Comparison of ENCODE assay signal across 23 cellular contexts in the genomic region with DNA sequence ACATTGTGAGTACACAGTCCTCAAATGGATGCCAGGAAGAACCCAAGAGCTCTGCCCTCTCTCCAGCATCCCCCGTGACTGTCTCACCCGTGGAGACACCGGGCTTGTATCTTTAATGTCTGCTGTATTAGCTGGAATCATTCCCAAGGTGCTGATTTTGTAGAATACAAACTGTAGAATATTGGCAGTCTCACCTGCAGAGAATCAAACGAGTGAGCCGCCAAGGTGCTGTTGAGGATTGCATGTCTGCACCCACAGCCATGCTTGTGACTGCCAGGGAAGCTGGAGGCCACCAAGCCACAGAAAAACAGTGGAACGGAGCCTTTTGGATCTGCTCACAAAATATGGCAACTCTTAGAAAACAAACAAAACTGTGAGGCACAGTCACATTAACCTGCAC. TPM values are rescaled to one million over a fixed set of nuclear protein-coding genes. Genes with fewer than 3 reads are reported as not detected.
DNase-seq lines count a peak whose midpoint lies in the region; ATAC-seq, FAIRE-seq and TF ChIP-seq lines count a peak whose summit lies in the region.
"Had no signal": no experiment of that assay in that cellular context is flagged by ENCODE, and none has a peak within 500 bp of the region (broad histone marks: within the 10 kb centered on the region; RNA-seq: fewer than 3 reads in every experiment).

No MANE protein-coding gene starts in this region.

- POLR2A ChIA-PET in activated CD8-positive, alpha-beta T cell treated with anti-CD3 and anti-CD28 coated beads, Interleukin-2, amount 10 ng/mL, durations not matched to agents 7 days and 5 days (lab: Charles Lee), result no interaction called here
- POLR2A ChIA-PET in activated CD8-positive, alpha-beta T cell treated with anti-CD3 and anti-CD28 coated beads for 36 hours (lab: Charles Lee), result no interaction called here

- no peaks in the 10 kb centered on the region for H3K9me3 ChIP-seq in osteoblast (ENCODE audit: low read depth, low read length)
- H3K9me3 ChIP-seq: A549, BE2C had no signal

- TF ChIP-seq CTCF in activated CD8-positive, alpha-beta T cell treated with anti-CD3 and anti-CD28 coated beads for 36 hours (IDR thresholded peaks at IDR 0.05), result no peak
- no peak for TF ChIP-seq CTCF in osteoblast (IDR thresholded peaks at IDR 0.05; ENCODE audit: extremely low read depth, low read depth, low read length)

- no peak for TF ChIP-seq POLR2A in H54 (IDR thresholded peaks at IDR 0.05; ENCODE audit: low read depth, low read length)

- H3K27me3 Mint-ChIP-seq in activated CD8-positive, alpha-beta T cell treated with anti-CD3 and anti-CD28 coated beads, Interleukin-2, amount 10 ng/mL, durations not matched to agents 7 days and 5 days (ENCODE audit: low read depth), result peaks cover 5% of the 10 kb centered on the region
- peaks cover 4% of the 10 kb centered on the region for H3K27me3 Mint-ChIP-seq in activated CD8-positive, alpha-beta T cell treated with anti-CD3 and anti-CD28 coated beads for 36 hours

- H3K4me3 Mint-ChIP-seq in activated CD8-positive, alpha-beta T cell treated with anti-CD3 and anti-CD28 coated beads, Interleukin-2, amount 10 ng/mL, durations not matched to agents 7 days and 5 days, result no peak overlapping the region
- H3K4me3 Mint-ChIP-seq in activated CD8-positive, alpha-beta T cell treated with anti-CD3 and anti-CD28 coated beads for 36 hours, result no peak overlapping the region
- H3K4me3 Mint-ChIP-seq: CD14-positive monocyte; CD4-positive, alpha-beta T cell; CD8-positive, alpha-beta memory T cell had no signal

- no peak overlapping the region for H3K4me3 ChIP-seq in osteoblast (ENCODE audit: insufficient read depth, low read length)
- H3K4me3 ChIP-seq: A549; BLaER1 treated with 17β-estradiol and CSF1 and Interleukin-3, amounts not matched to agents 10 nM and 100 nM had no signal

- no peaks in the 10 kb centered on the region for H3K4me1 ChIP-seq in osteoblast (ENCODE audit: insufficient read depth, low read length)
- H3K4me1 ChIP-seq: A549, BE2C had no signal

- H3K4me1 Mint-ChIP-seq in activated CD8-positive, alpha-beta T cell treated with anti-CD3 and anti-CD28 coated beads, Interleukin-2, amount 10 ng/mL, durations not matched to agents 7 days and 5 days (ENCODE audit: low read depth), result no peaks in the 10 kb centered on the region
- peaks cover 2% of the 10 kb centered on the region for H3K4me1 Mint-ChIP-seq in activated CD8-positive, alpha-beta T cell treated with anti-CD3 and anti-CD28 coated beads for 36 hours (ENCODE audit: low read depth)

- CTCF ChIA-PET in activated CD8-positive, alpha-beta T cell treated with anti-CD3 and anti-CD28 coated beads, Interleukin-2, amount 10 ng/mL, durations not matched to agents 7 days and 5 days (lab: Charles Lee), result no interaction called here
- CTCF ChIA-PET in activated CD8-positive, alpha-beta T cell treated with anti-CD3 and anti-CD28 coated beads for 36 hours (lab: Charles Lee), result interaction anchor here (1.0 kb wide), 1 partner anchor 23 kb away, joined by 3 read pairs; no protein-coding TSS in a partner anchor

- ATAC-seq in activated CD8-positive, alpha-beta T cell treated with anti-CD3 and anti-CD28 coated beads, Interleukin-2, amount 10 ng/mL, durations not matched to agents 7 days and 5 days, result no peak
- no peak for ATAC-seq in activated CD8-positive, alpha-beta T cell treated with anti-CD3 and anti-CD28 coated beads for 36 hours
- ATAC-seq: A549 had no signal

- DNase-seq in activated CD8-positive, alpha-beta T cell treated with anti-CD3 and anti-CD28 coated beads, Interleukin-2, amount 10 ng/mL, durations not matched to agents 7 days and 5 days, result peak; percentile 9
- DNase-seq in activated CD8-positive, alpha-beta T cell treated with anti-CD3 and anti-CD28 coated beads for 36 hours, result no peak
- DNase-seq in activated effector memory CD4-positive, alpha-beta T cell treated with anti-CD3 and anti-CD28 coated beads, Interleukin-2, amount 50 U/mL, for 16 hours, result peak; percentile 24
- DNase-seq in activated effector memory CD4-positive, alpha-beta T cell treated with Interleukin-2 at 50 U/mL for 16 hours, result no peak
- DNase-seq in osteoblast (ENCODE audit: insufficient read length, low spot score, missing footprints), result peak; percentile 77
- DNase-seq in H54 (ENCODE audit: insufficient read length, low spot score), result no peak
- DNase-seq: 8988T; ACHN; AML-193; BE2C; CD4-positive, alpha-beta T cell; CD8-positive, alpha-beta memory T cell; DMS53; DMS79 treated with DMSO at 0.1 percent for 48 hours; GF-D8; GOT3; H7; HCEC 1CT had no signal

- intact Hi-C loops in activated CD8-positive, alpha-beta T cell treated with anti-CD3 and anti-CD28 coated beads for 36 hours (cut with micrococcal nuclease), result loop anchor here (5.0 kb wide), 1 partner anchor 112 kb away; no protein-coding TSS in a partner anchor

- no peaks in the 10 kb centered on the region for H3K27me3 ChIP-seq in osteoblast (ENCODE audit: insufficient read depth, low read length)
- H3K27me3 ChIP-seq: BE2C had no signal

- H3K27ac Mint-ChIP-seq in activated CD8-positive, alpha-beta T cell treated with anti-CD3 and anti-CD28 coated beads, Interleukin-2, amount 10 ng/mL, durations not matched to agents 7 days and 5 days, result no peak overlapping the region
- H3K27ac Mint-ChIP-seq in activated CD8-positive, alpha-beta T cell treated with anti-CD3 and anti-CD28 coated beads for 36 hours, result no peak overlapping the region
- H3K27ac Mint-ChIP-seq: CD14-positive monocyte; CD4-positive, alpha-beta T cell; CD8-positive, alpha-beta memory T cell had no signal

- FAIRE-seq in H54 (lab: Jason Lieb, UNC), result no peak
- FAIRE-seq: A549, GM12891, GM18507 had no signal

- no peak overlapping the region for H3K27ac ChIP-seq in osteoblast (ENCODE audit: low read depth, low read length)
- H3K27ac ChIP-seq: A549; BLaER1 treated with 17β-estradiol and CSF1 and Interleukin-3, amounts not matched to agents 10 nM and 100 nM had no signal

- no peaks in the 10 kb centered on the region for H3K79me2 ChIP-seq in osteoblast (ENCODE audit: insufficient read depth, low read length)

- no peak overlapping the region for H3K4me2 ChIP-seq in osteoblast (ENCODE audit: insufficient read depth, low read length)
- H3K4me2 ChIP-seq: A549; BLaER1 treated with 17β-estradiol and CSF1 and Interleukin-3, amounts not matched to agents 10 nM and 100 nM had no signal

- no peaks in the 10 kb centered on the region for H3K9me3 Mint-ChIP-seq in activated CD8-positive, alpha-beta T cell treated with anti-CD3 and anti-CD28 coated beads, Interleukin-2, amount 10 ng/mL, durations not matched to agents 7 days and 5 days (ENCODE audit: insufficient read depth)
- no peaks in the 10 kb centered on the region for H3K9me3 Mint-ChIP-seq in activated CD8-positive, alpha-beta T cell treated with anti-CD3 and anti-CD28 coated beads for 36 hours
- H3K9me3 Mint-ChIP-seq: CD14-positive monocyte; CD4-positive, alpha-beta T cell; CD8-positive, alpha-beta memory T cell had no signal

- no peaks in the 10 kb centered on the region for H3K36me3 ChIP-seq in osteoblast (ENCODE audit: insufficient read depth, low read length)
- H3K36me3 ChIP-seq: BE2C; BLaER1 treated with 17β-estradiol and CSF1 and Interleukin-3, amounts not matched to agents 10 nM and 100 nM had no signal

- no peak overlapping the region for H2AFZ ChIP-seq in osteoblast (ENCODE audit: low read length)

- H4K20me1 ChIP-seq in osteoblast (ENCODE audit: insufficient read depth, low read length), result no peaks in the 10 kb centered on the region
- H4K20me1 ChIP-seq: BLaER1 treated with 17β-estradiol and CSF1 and Interleukin-3, amounts not matched to agents 10 nM and 100 nM had no signal

- H3K36me3 Mint-ChIP-seq in activated CD8-positive, alpha-beta T cell treated with anti-CD3 and anti-CD28 coated beads, Interleukin-2, amount 10 ng/mL, durations not matched to agents 7 days and 5 days (ENCODE audit: low read depth), result no peaks in the 10 kb centered on the region
- H3K36me3 Mint-ChIP-seq in activated CD8-positive, alpha-beta T cell treated with anti-CD3 and anti-CD28 coated beads for 36 hours (ENCODE audit: low read depth), result no peaks in the 10 kb centered on the region
- H3K36me3 Mint-ChIP-seq: CD14-positive monocyte; CD8-positive, alpha-beta memory T cell had no signal

RNA-seq across cellular contexts. Expression of a gene that starts 37.5 kb away (rescaled TPM):
- 10 to 100 TPM; 31.1 to 32.0 TPM for total RNA-seq in activated CD8-positive, alpha-beta T cell treated with anti-CD3 and anti-CD28 coated beads, Interleukin-2, amount 10 ng/mL, durations not matched to agents 7 days and 5 days
- 10 to 100 TPM; 34.0 to 34.6 TPM for total RNA-seq in activated CD8-positive, alpha-beta T cell treated with anti-CD3 and anti-CD28 coated beads for 36 hours
- 15.0 and 15.9 TPM in 2 replicates for total RNA-seq in osteoblast

Comparison
In these comparisons a context has a peak if more than half of its experiments do, and no peak if none do; other contexts are left out.
1. DNase-seq: peak in activated CD8-positive, alpha-beta T cell treated with anti-CD3 and anti-CD28 coated beads, Interleukin-2, amount 10 ng/mL, durations not matched to agents 7 days and 5 days (single experiment), activated effector memory CD4-positive, alpha-beta T cell treated with anti-CD3 and anti-CD28 coated beads, Interleukin-2, amount 50 U/mL, for 16 hours (single experiment) and osteoblast (single experiment); none in activated CD8-positive, alpha-beta T cell treated with anti-CD3 and anti-CD28 coated beads for 36 hours (single experiment), activated effector memory CD4-positive, alpha-beta T cell treated with Interleukin-2 at 50 U/mL for 16 hours (single experiment) and H54 (single experiment).